1 cellular context compared by ENCODE assay signal in the genomic region with DNA sequence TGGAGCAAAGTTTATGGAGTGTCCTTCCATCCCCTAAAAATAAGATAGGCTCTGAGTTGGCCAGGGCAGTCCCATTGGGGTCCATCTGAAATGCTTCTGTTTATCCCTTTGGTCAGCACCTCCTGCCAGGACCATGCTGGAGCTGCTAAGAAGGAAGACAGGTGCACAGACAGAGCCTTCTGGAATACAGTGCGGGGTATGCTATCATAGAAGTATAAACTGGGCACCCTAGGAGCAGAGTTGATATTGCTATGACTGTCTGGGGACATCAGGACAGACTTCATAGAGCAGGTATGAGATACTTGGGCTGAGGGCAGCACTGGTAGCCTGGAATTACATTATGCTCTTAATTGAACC.
TF ChIP-seq lines count a peak whose summit lies in the region.

No MANE protein-coding gene starts in this region.

TF ChIP-seq in GM23338, 12 proteins besides CTCF, POLR2A, EP300 and RAD21 (continued from another document):
- TF ChIP-seq, protein P1, sequence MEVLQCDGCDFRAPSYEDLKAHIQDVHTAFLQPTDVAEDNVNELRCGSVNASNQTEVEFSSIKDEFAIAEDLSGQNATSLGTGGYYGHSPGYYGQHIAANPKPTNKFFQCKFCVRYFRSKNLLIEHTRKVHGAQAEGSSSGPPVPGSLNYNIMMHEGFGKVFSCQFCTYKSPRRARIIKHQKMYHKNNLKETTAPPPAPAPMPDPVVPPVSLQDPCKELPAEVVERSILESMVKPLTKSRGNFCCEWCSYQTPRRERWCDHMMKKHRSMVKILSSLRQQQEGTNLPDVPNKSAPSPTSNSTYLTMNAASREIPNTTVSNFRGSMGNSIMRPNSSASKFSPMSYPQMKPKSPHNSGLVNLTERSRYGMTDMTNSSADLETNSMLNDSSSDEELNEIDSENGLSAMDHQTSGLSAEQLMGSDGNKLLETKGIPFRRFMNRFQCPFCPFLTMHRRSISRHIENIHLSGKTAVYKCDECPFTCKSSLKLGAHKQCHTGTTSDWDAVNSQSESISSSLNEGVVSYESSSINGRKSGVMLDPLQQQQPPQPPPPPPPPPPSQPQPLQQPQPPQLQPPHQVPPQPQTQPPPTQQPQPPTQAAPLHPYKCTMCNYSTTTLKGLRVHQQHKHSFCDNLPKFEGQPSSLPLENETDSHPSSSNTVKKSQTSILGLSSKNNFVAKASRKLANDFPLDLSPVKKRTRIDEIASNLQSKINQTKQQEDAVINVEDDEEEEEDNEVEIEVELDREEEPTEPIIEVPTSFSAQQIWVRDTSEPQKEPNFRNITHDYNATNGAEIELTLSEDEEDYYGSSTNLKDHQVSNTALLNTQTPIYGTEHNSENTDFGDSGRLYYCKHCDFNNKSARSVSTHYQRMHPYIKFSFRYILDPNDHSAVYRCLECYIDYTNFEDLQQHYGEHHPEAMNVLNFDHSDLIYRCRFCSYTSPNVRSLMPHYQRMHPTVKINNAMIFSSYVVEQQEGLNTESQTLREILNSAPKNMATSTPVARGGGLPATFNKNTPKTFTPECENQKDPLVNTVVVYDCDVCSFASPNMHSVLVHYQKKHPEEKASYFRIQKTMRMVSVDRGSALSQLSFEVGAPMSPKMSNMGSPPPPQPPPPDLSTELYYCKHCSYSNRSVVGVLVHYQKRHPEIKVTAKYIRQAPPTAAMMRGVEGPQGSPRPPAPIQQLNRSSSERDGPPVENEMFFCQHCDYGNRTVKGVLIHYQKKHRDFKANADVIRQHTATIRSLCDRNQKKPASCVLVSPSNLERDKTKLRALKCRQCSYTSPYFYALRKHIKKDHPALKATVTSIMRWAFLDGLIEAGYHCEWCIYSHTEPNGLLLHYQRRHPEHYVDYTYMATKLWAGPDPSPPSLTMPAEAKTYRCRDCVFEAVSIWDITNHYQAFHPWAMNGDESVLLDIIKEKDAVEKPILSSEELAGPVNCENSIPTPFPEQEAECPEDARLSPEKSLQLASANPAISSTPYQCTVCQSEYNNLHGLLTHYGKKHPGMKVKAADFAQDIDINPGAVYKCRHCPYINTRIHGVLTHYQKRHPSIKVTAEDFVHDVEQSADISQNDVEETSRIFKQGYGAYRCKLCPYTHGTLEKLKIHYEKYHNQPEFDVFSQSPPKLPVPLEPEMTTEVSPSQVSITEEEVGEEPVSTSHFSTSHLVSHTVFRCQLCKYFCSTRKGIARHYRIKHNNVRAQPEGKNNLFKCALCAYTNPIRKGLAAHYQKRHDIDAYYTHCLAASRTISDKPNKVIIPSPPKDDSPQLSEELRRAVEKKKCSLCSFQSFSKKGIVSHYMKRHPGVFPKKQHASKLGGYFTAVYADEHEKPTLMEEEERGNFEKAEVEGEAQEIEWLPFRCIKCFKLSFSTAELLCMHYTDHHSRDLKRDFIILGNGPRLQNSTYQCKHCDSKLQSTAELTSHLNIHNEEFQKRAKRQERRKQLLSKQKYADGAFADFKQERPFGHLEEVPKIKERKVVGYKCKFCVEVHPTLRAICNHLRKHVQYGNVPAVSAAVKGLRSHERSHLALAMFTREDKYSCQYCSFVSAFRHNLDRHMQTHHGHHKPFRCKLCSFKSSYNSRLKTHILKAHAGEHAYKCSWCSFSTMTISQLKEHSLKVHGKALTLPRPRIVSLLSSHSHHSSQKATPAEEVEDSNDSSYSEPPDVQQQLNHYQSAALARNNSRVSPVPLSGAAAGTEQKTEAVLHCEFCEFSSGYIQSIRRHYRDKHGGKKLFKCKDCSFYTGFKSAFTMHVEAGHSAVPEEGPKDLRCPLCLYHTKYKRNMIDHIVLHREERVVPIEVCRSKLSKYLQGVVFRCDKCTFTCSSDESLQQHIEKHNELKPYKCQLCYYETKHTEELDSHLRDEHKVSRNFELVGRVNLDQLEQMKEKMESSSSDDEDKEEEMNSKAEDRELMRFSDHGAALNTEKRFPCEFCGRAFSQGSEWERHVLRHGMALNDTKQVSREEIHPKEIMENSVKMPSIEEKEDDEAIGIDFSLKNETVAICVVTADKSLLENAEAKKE (CRISPR knock-in tag; IDR thresholded peaks at IDR 0.05), result no peak
